Comparison of ENCODE assay signal across 20 cellular contexts in genomic region chr7:63054191-63054661, GRCh38.
"Had no signal": no experiment of that assay in that cellular context is flagged by ENCODE, and none has a peak within 500 bp of the region (broad histone marks: within the 10 kb centered on the region; RNA-seq: fewer than 3 reads in every experiment).

No MANE protein-coding gene starts in this region.

- ATAC-seq: Panc1, PC-3, SK-N-SH treated with all-trans-retinoic acid at 6 μM for 48 hours had no signal

- DNase-seq: KBM-7; MV-4-11; NCI-H1048; NCI-H1105; NCI-H1417; NCI-H1436 treated with DMSO at 0.1 percent for 48 hours; NCI-H1694; NCI-H187 treated with DMSO at 0.1 percent for 48 hours; NCI-H2081; NCI-H2107; NCI-H2227 treated with DMSO at 0.1 percent for 48 hours; NCI-H524; NCI-H526 treated with DMSO at 0.1 percent for 48 hours; NCI-H748 treated with DMSO at 0.1 percent for 48 hours; NK-92 treated with Interleukin-12 subunit alpha and Interleukin-12 subunit beta, amount 100 ng/mL, for 24 hours; PC-3; SHP77 treated with DMSO at 0.1 percent for 48 hours; SJCRH30 had no signal
